In genomic region chr2:15809504-15809903, GRCh38 we compare ENCODE assay signal across 15 cellular contexts.
A peak's percentile ranks its signal among the peaks of the same experiment; 100 is the strongest.
DNase-seq lines count a peak whose midpoint lies in the region; ATAC-seq lines count a peak whose summit lies in the region.
"Had no signal": no experiment of that assay in that cellular context is flagged by ENCODE, and none has a peak within 500 bp of the region (broad histone marks: within the 10 kb centered on the region; RNA-seq: fewer than 3 reads in every experiment).

No MANE protein-coding gene starts in this region.

- peak overlapping the region; percentile 54 for H2BK5ac ChIP-seq in trophoblast cell (ENCODE audit: low read depth, low read length, poor library complexity)

- H3K36me3 ChIP-seq in HUES6 (ENCODE audit: control insufficient read depth, insufficient read depth, low read length) = no peaks in the 10 kb centered on the region
- H3K36me3 ChIP-seq in trophoblast cell (ENCODE audit: control insufficient read depth in 1 of 2, insufficient read depth in 2 of 2, low read length in 2 of 2) = no peaks in the 10 kb centered on the region
- H3K36me3 ChIP-seq in Karpas-422 (ENCODE audit: insufficient read depth, low read length) = no peaks in the 10 kb centered on the region
- H3K36me3 ChIP-seq: Peyer's patch had no signal

- H3K4ac ChIP-seq in trophoblast cell (ENCODE audit: low read depth, low read length) = no peak overlapping the region

- H2BK120ac ChIP-seq in trophoblast cell (ENCODE audit: insufficient read depth, low read length, poor library complexity) = peak overlapping the region; percentile 72

- no peaks in the 10 kb centered on the region for H3K9me2 ChIP-seq in Karpas-422 (replicated peaks; ENCODE audit: insufficient read depth, low read length)

- no CpG with 5 or more reads among the region's 10 CpGs for WGBS in trophoblast cell (ENCODE audit: extremely low coverage, insufficient coverage, insufficient read length)

- H2BK12ac ChIP-seq in trophoblast cell (ENCODE audit: low read length) = peak overlapping the region; percentile 84

- H3K27ac ChIP-seq in HUES6 (ENCODE audit: low read depth, low read length) (peak overlapping the region; percentile 1; the same call in 1 of the 2 replicates), trophoblast cell (ENCODE audit: low read depth, low read length) (peak overlapping the region; percentile 69), Karpas-422 (ENCODE audit: low read length) (no peak overlapping the region)
- H3K27ac ChIP-seq: Peyer's patch had no signal

- peak overlapping the region; percentile 73 for H4K91ac ChIP-seq in trophoblast cell (ENCODE audit: low read depth, low read length)

- H3K18ac ChIP-seq in trophoblast cell (ENCODE audit: low read length) = peak overlapping the region; percentile 50

- peak overlapping the region; percentile 23 for H2AFZ ChIP-seq in trophoblast cell (ENCODE audit: insufficient read depth, low read length, poor library complexity)
- no peak overlapping the region for H2AFZ ChIP-seq in Karpas-422 (ENCODE audit: low read length)

- no peak overlapping the region for H3K4me3 ChIP-seq in HUES6 (ENCODE audit: low read depth, low read length)
- H3K4me3 ChIP-seq in trophoblast cell (ENCODE audit: low read depth, low read length) = no peak overlapping the region
- H3K4me3 ChIP-seq in Karpas-422 (ENCODE audit: low read length) = no peak overlapping the region
- H3K4me3 ChIP-seq: Peyer's patch had no signal

- H3K4me1 ChIP-seq in HUES6 (ENCODE audit: control insufficient read depth, insufficient read depth, low read length) = peaks cover 55% of the 10 kb centered on the region
- H3K4me1 ChIP-seq in trophoblast cell (ENCODE audit: control insufficient read depth in 1 of 2, insufficient read depth in 2 of 2, low read length in 2 of 2) = peaks cover 34 to 36% of the 10 kb centered on the region in 2 experiments
- no peaks in the 10 kb centered on the region for H3K4me1 ChIP-seq in Karpas-422 (ENCODE audit: low read length)
- H3K4me1 ChIP-seq: Peyer's patch had no signal

- H2AK5ac ChIP-seq in trophoblast cell (ENCODE audit: low read length) = no peak overlapping the region

- H3K79me2 ChIP-seq in trophoblast cell (ENCODE audit: control insufficient read depth, insufficient read depth, low read length, poor library complexity) (peaks cover 2% of the 10 kb centered on the region), Karpas-422 (ENCODE audit: low read length) (no peaks in the 10 kb centered on the region)

- no peak overlapping the region for H3K23ac ChIP-seq in trophoblast cell (ENCODE audit: low read length)

- H3K14ac ChIP-seq in trophoblast cell (ENCODE audit: low read length) = peak overlapping the region; percentile 41

- ATAC-seq in GM21723 (IDR thresholded peaks at IDR 0.05; ENCODE audit: unreplicated experiment) = no peak
- ATAC-seq: SK-N-SH treated with all-trans-retinoic acid at 6 μM for 48 hours had no signal

- no peak overlapping the region for H4K12ac ChIP-seq in trophoblast cell (ENCODE audit: low read depth, low read length)

- H3K4me2 ChIP-seq in trophoblast cell (ENCODE audit: low read length) = peak overlapping the region; percentile 32
- H3K4me2 ChIP-seq in Karpas-422 (ENCODE audit: low read depth, low read length, poor library complexity, severe bottlenecking) = no peak overlapping the region

- H3K27me3 ChIP-seq in HUES6 (ENCODE audit: control insufficient read depth, insufficient read depth, low read length) = no peaks in the 10 kb centered on the region
- no peaks in the 10 kb centered on the region for H3K27me3 ChIP-seq in trophoblast cell (ENCODE audit: insufficient read depth, low read length)
- H3K27me3 ChIP-seq in Karpas-422 (ENCODE audit: low read length) = no peaks in the 10 kb centered on the region
- H3K27me3 ChIP-seq: Peyer's patch had no signal

- H3K9ac ChIP-seq in HUES6 (ENCODE audit: low read length) (no peak overlapping the region), trophoblast cell (ENCODE audit: low read length) (no peak overlapping the region), Karpas-422 (ENCODE audit: low read length) (no peak overlapping the region)

- H4K8ac ChIP-seq in trophoblast cell (ENCODE audit: low read depth, low read length) = peak overlapping the region; percentile 44

- H3K9me3 ChIP-seq in HUES6 (ENCODE audit: control insufficient read depth, insufficient read depth, low read depth, low read length) (no peaks in the 10 kb centered on the region), trophoblast cell (ENCODE audit: insufficient read depth, low read depth, low read length) (no peaks in the 10 kb centered on the region), Karpas-422 (ENCODE audit: low read length) (no peaks in the 10 kb centered on the region)
- H3K9me3 ChIP-seq: Peyer's patch had no signal

- H4K20me1 ChIP-seq in Karpas-422 (ENCODE audit: insufficient read depth, low read depth, low read length) = no peaks in the 10 kb centered on the region

- DNase-seq in NCI-H748 (lab: John Stamatoyannopoulos, UW; ENCODE audit: unreplicated experiment) = peak; percentile 79
- DNase-seq in left kidney (ENCODE audit: low read depth, low spot score) = peak; percentile 41
- no peak for DNase-seq in trophoblast cell
- DNase-seq in Karpas-422 = no peak
- DNase-seq in DMS 273 treated with DMSO at 0.1 percent for 48 hours (lab: John Stamatoyannopoulos, UW) = no peak
- DNase-seq: CD4-positive, alpha-beta memory T cell; DND-41; GF-D8; NCI-H345; NCI-H526 treated with DMSO at 0.1 percent for 48 hours; Peyer's patch; Right ventricle myocardium superior had no signal

- peaks cover 14% of the 10 kb centered on the region for H3K79me1 ChIP-seq in trophoblast cell (ENCODE audit: low read length)

Comparison
In these comparisons a context has a peak if more than half of its experiments do, and no peak if none do; other contexts are left out.
1. DNase-seq: peak in NCI-H748 (single experiment) and left kidney (single experiment); none in trophoblast cell (0 of 2), Karpas-422 (single experiment) and DMS 273 treated with DMSO at 0.1 percent for 48 hours (single experiment).